In genomic region chr11:118437046-118437735, GRCh38 we compare ENCODE assay signal across 8 cellular contexts. TPM values are rescaled to one million over a fixed set of nuclear protein-coding genes. Genes with fewer than 3 reads are reported as not detected.
A peak's percentile ranks its signal among the peaks of the same experiment; 100 is the strongest.
DNase-seq lines count a peak whose midpoint lies in the region; ATAC-seq and TF ChIP-seq lines count a peak whose summit lies in the region.

No MANE protein-coding gene starts in this region.

- 0% methylated on average over 12 to 24 of the region's 30 CpGs for WGBS in mesodermal cell (ENCODE audit: insufficient coverage in 2 of 2), 2 experiments

- H3K27me3 Mint-ChIP-seq in activated CD8-positive, alpha-beta T cell treated with anti-CD3 and anti-CD28 coated beads, Interleukin-2, amount 10 ng/mL, durations not matched to agents 7 days and 5 days (ENCODE audit: low read depth) = peaks cover under 1% of the 10 kb centered on the region
- H3K27me3 Mint-ChIP-seq in effector memory CD8-positive, alpha-beta T cell = no peaks in the 10 kb centered on the region
- H3K27me3 Mint-ChIP-seq in stimulated activated memory B cell treated with anti-CD40 and anti-IgM and Interleukin-4, amounts not matched to agents 10 μg/mL and 1 μg/mL and 100 μg/mL, for 72 hours = no peaks in the 10 kb centered on the region

- H3K4me3 Mint-ChIP-seq in activated CD8-positive, alpha-beta T cell treated with anti-CD3 and anti-CD28 coated beads, Interleukin-2, amount 10 ng/mL, durations not matched to agents 7 days and 5 days = peak overlapping the region; percentile 89
- peak overlapping the region; percentile 98 for H3K4me3 Mint-ChIP-seq in effector memory CD8-positive, alpha-beta T cell
- peak overlapping the region; percentile 88 for H3K4me3 Mint-ChIP-seq in stimulated activated memory B cell treated with anti-CD40 and anti-IgM and Interleukin-4, amounts not matched to agents 10 μg/mL and 1 μg/mL and 100 μg/mL, for 72 hours

- H3K9me3 Mint-ChIP-seq in activated CD8-positive, alpha-beta T cell treated with anti-CD3 and anti-CD28 coated beads, Interleukin-2, amount 10 ng/mL, durations not matched to agents 7 days and 5 days (ENCODE audit: insufficient read depth) = no peaks in the 10 kb centered on the region
- H3K9me3 Mint-ChIP-seq in effector memory CD8-positive, alpha-beta T cell = no peaks in the 10 kb centered on the region
- no peaks in the 10 kb centered on the region for H3K9me3 Mint-ChIP-seq in stimulated activated memory B cell treated with anti-CD40 and anti-IgM and Interleukin-4, amounts not matched to agents 10 μg/mL and 1 μg/mL and 100 μg/mL, for 72 hours

- no peak for TF ChIP-seq CTCF in GM06990 (IDR thresholded peaks at IDR 0.05; ENCODE audit: insufficient read depth, low read length, poor library complexity, severe bottlenecking)

- peaks cover 51% of the 10 kb centered on the region for H3K4me1 Mint-ChIP-seq in activated CD8-positive, alpha-beta T cell treated with anti-CD3 and anti-CD28 coated beads, Interleukin-2, amount 10 ng/mL, durations not matched to agents 7 days and 5 days (ENCODE audit: low read depth)
- H3K4me1 Mint-ChIP-seq in effector memory CD8-positive, alpha-beta T cell (ENCODE audit: low read depth in 2 of 2) = peaks cover 48 to 67% of the 10 kb centered on the region in 2 donors
- H3K4me1 Mint-ChIP-seq in stimulated activated memory B cell treated with anti-CD40 and anti-IgM and Interleukin-4, amounts not matched to agents 10 μg/mL and 1 μg/mL and 100 μg/mL, for 72 hours = peaks cover 67% of the 10 kb centered on the region

- CTCF ChIA-PET in activated CD8-positive, alpha-beta T cell treated with anti-CD3 and anti-CD28 coated beads, Interleukin-2, amount 10 ng/mL, durations not matched to agents 7 days and 5 days (lab: Charles Lee) = interaction anchor here (1.0 to 1.7 kb wide), 2 partner anchors 11 to 38 kb away, joined by 4 read pairs; no protein-coding TSS in a partner anchor

- POLR2A ChIA-PET in activated CD8-positive, alpha-beta T cell treated with anti-CD3 and anti-CD28 coated beads, Interleukin-2, amount 10 ng/mL, durations not matched to agents 7 days and 5 days (lab: Charles Lee) = interaction anchor here (1.4 to 1.9 kb wide), 2 partner anchors 11 to 38 kb away, joined by 5 to 7 read pairs; no protein-coding TSS in a partner anchor

- H3K4me3 ChIP-seq in GM06990 (replicated peaks; ENCODE audit: low read depth, low read length) (peak overlapping the region; percentile 88), mesodermal cell (ENCODE audit: extremely low read depth, insufficient read depth, low read length, poor library complexity, severe bottlenecking) (peak overlapping the region; percentile 94)

- peak overlapping the region; percentile 89 for H3K27ac Mint-ChIP-seq in activated CD8-positive, alpha-beta T cell treated with anti-CD3 and anti-CD28 coated beads, Interleukin-2, amount 10 ng/mL, durations not matched to agents 7 days and 5 days
- H3K27ac Mint-ChIP-seq in effector memory CD8-positive, alpha-beta T cell = peak overlapping the region; percentile 97 to 98
- peak overlapping the region; percentile 93 for H3K27ac Mint-ChIP-seq in stimulated activated memory B cell treated with anti-CD40 and anti-IgM and Interleukin-4, amounts not matched to agents 10 μg/mL and 1 μg/mL and 100 μg/mL, for 72 hours

- ATAC-seq in activated CD8-positive, alpha-beta T cell treated with anti-CD3 and anti-CD28 coated beads, Interleukin-2, amount 10 ng/mL, durations not matched to agents 7 days and 5 days = no peak
- ATAC-seq in effector memory CD8-positive, alpha-beta T cell (replicated peaks) = no peak
- peak; percentile 1 for ATAC-seq in stimulated activated memory B cell treated with anti-CD40 and anti-IgM and Interleukin-4, amounts not matched to agents 10 μg/mL and 1 μg/mL and 100 μg/mL, for 72 hours
- ATAC-seq in GM18519 (IDR thresholded peaks at IDR 0.05; ENCODE audit: low FRiP score, unreplicated experiment) = no peak

- no peaks in the 10 kb centered on the region for H3K36me3 ChIP-seq in GM06990 (ENCODE audit: control insufficient read depth, insufficient read depth, low read length)
- H3K36me3 ChIP-seq in mesodermal cell (ENCODE audit: control insufficient read depth, insufficient read depth, low read length) = peaks cover 22% of the 10 kb centered on the region

- peak overlapping the region; percentile 83 for H3K27ac ChIP-seq in mesodermal cell (ENCODE audit: low read depth, low read length, severe bottlenecking)

- H3K27me3 ChIP-seq in GM06990 (replicated peaks; ENCODE audit: control insufficient read depth, insufficient read depth, low read length) = no peaks in the 10 kb centered on the region

- DNase-seq in GM06990 (ENCODE audit: extremely low read depth, insufficient read length) (peak; percentile 39), NCI-H146 treated with DMSO at 0.1 percent for 48 hours (lab: John Stamatoyannopoulos, UW; ENCODE audit: unreplicated experiment) (peak; percentile 34), DMS114 treated with DMSO at 0.1 percent for 48 hours (lab: John Stamatoyannopoulos, UW; ENCODE audit: unreplicated experiment) (no peak)
- DNase-seq in activated CD8-positive, alpha-beta T cell treated with anti-CD3 and anti-CD28 coated beads, Interleukin-2, amount 10 ng/mL, durations not matched to agents 7 days and 5 days = peak; percentile 64
- peak; percentile 18 to 33 (median 25) for DNase-seq in effector memory CD8-positive, alpha-beta T cell

- no peaks in the 10 kb centered on the region for H3K9me3 ChIP-seq in mesodermal cell (ENCODE audit: control insufficient read depth, low read length)

- peaks cover 34% of the 10 kb centered on the region for H3K36me3 Mint-ChIP-seq in activated CD8-positive, alpha-beta T cell treated with anti-CD3 and anti-CD28 coated beads, Interleukin-2, amount 10 ng/mL, durations not matched to agents 7 days and 5 days (ENCODE audit: low read depth)
- H3K36me3 Mint-ChIP-seq in effector memory CD8-positive, alpha-beta T cell (ENCODE audit: insufficient read depth) = peaks cover 40% of the 10 kb centered on the region
- H3K36me3 Mint-ChIP-seq in stimulated activated memory B cell treated with anti-CD40 and anti-IgM and Interleukin-4, amounts not matched to agents 10 μg/mL and 1 μg/mL and 100 μg/mL, for 72 hours = no peaks in the 10 kb centered on the region

- H3K4me1 ChIP-seq in mesodermal cell (ENCODE audit: control insufficient read depth, insufficient read depth, low read length, poor library complexity, severe bottlenecking) = peaks cover 22% of the 10 kb centered on the region

RNA-seq across cellular contexts. Expression of gene KMT2A, which starts 0.9 kb away (rescaled TPM):
- 10 to 100 TPM; 83.1 to 86.7 TPM for total RNA-seq in activated CD8-positive, alpha-beta T cell treated with anti-CD3 and anti-CD28 coated beads, Interleukin-2, amount 10 ng/mL, durations not matched to agents 7 days and 5 days
- 26.7 TPM for polyA plus RNA-seq in mesodermal cell (2013, experiment 1 of 2)
- polyA plus RNA-seq in mesodermal cell (2013, experiment 2 of 2) = 21.2 TPM

RNA-seq across cellular contexts. Expression of gene ATP5MG, which starts 35.8 kb away (rescaled TPM):
- 100 to 1,000 TPM; 275 to 298 TPM for total RNA-seq in activated CD8-positive, alpha-beta T cell treated with anti-CD3 and anti-CD28 coated beads, Interleukin-2, amount 10 ng/mL, durations not matched to agents 7 days and 5 days
- polyA plus RNA-seq in mesodermal cell (2013, experiment 1 of 2) = 170 TPM
- 186 TPM for polyA plus RNA-seq in mesodermal cell (2013, experiment 2 of 2)
